Comparison of ENCODE assay signal across 23 cellular contexts in the genomic region with DNA sequence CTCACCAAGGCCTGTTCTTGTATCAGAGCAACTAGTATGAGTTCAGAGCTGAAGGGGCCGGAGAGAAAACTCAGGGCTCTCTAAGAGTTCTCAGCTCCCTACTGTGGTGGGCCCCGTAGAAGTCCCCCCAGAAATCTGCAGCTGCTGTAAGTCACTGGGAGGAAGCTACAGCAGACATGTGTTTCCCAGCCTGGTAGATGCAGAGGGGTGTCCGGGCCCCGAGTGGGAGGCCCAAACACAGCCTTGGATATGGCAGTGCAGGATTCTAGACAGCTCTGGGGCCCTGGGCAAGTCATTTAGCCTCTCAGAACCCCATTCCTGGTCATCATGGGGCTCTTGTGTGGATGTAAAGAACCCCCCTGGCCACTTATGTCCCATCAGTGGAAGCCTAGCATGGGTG.
"Had no signal": no experiment of that assay in that cellular context is flagged by ENCODE, and none has a peak within 500 bp of the region (broad histone marks: within the 10 kb centered on the region; RNA-seq: fewer than 3 reads in every experiment).

No MANE protein-coding gene starts in this region.

- H3K36me3 Mint-ChIP-seq: mesothelial cell of epicardium; naive B cell; natural killer cell; stimulated activated naive B cell treated with anti-CD40 and anti-IgM and Interleukin-4, amounts not matched to agents 10 μg/mL and 1 μg/mL and 100 μg/mL, for 72 hours; type B pancreatic cell had no signal

- H3K4me3 ChIP-seq: heart left ventricle, hepatocyte, left lung, lower lobe of right lung, ovary, right atrium auricular region, right lobe of liver, smooth muscle cell, tibial nerve had no signal

- DNase-seq: heart left ventricle; kidney glomerular epithelial cell; left cardiac atrium; lower lobe of right lung; mammary epithelial cell; mesenchymal stem cell; naive B cell; stimulated activated CD4-positive, alpha-beta T cell treated with anti-CD3 and anti-CD28 coated beads, Interleukin-1b, Interleukin-23, amount 100 ng/mL, for 48 hours; stimulated activated CD4-positive, alpha-beta T cell treated with anti-CD3 and anti-CD28 coated beads, Interleukin-2, amount 100 ng/mL, for 48 hours; stimulated activated CD4-positive, alpha-beta T cell treated with anti-CD3 and anti-CD28 coated beads, Interleukin-4, amount 100 ng/mL, for 4 hours; stimulated activated naive B cell treated with anti-CD40 and anti-IgM and Interleukin-4, amounts not matched to agents 10 μg/mL and 1 μg/mL and 100 μg/mL, for 72 hours; stimulated activated naive CD8-positive, alpha-beta T cell treated with anti-CD3 and anti-CD28 coated beads, Interleukin-15, Interleukin-2, amounts not matched to agents 100 U/mL and 50 U/mL, for 24 hours had no signal

- H3K9me3 ChIP-seq: heart left ventricle, left lung, lower lobe of right lung, ovary, right atrium auricular region, right lobe of liver, tibial nerve had no signal

- H3K27me3 ChIP-seq: heart left ventricle, hepatocyte, left lung, ovary, right atrium auricular region, right lobe of liver, tibial nerve had no signal

- H3K27ac ChIP-seq: heart left ventricle, hepatocyte, left lung, lower lobe of right lung, ovary, right atrium auricular region, right lobe of liver, tibial nerve had no signal

- H3K27ac Mint-ChIP-seq: mesothelial cell of epicardium; natural killer cell; progenitor cell of endocrine pancreas; stimulated activated naive B cell treated with anti-CD40 and anti-IgM and Interleukin-4, amounts not matched to agents 10 μg/mL and 1 μg/mL and 100 μg/mL, for 72 hours; type B pancreatic cell had no signal

- H3K9me3 Mint-ChIP-seq: mesothelial cell of epicardium; naive B cell; natural killer cell; stimulated activated naive B cell treated with anti-CD40 and anti-IgM and Interleukin-4, amounts not matched to agents 10 μg/mL and 1 μg/mL and 100 μg/mL, for 72 hours; type B pancreatic cell had no signal

- H3K36me3 ChIP-seq: heart left ventricle, left lung, lower lobe of right lung, ovary, right atrium auricular region, right lobe of liver, tibial nerve had no signal

- ATAC-seq: heart left ventricle; left cardiac atrium; left lung; lower lobe of right lung; natural killer cell; right lobe of liver; stimulated activated naive B cell treated with anti-CD40 and anti-IgM and Interleukin-4, amounts not matched to agents 10 μg/mL and 1 μg/mL and 100 μg/mL, for 72 hours; stimulated activated naive CD8-positive, alpha-beta T cell treated with anti-CD3 and anti-CD28 coated beads, Interleukin-15, Interleukin-2, amounts not matched to agents 100 U/mL and 50 U/mL, for 24 hours had no signal

- H3K4me3 Mint-ChIP-seq: mesothelial cell of epicardium; naive B cell; natural killer cell; stimulated activated naive B cell treated with anti-CD40 and anti-IgM and Interleukin-4, amounts not matched to agents 10 μg/mL and 1 μg/mL and 100 μg/mL, for 72 hours; type B pancreatic cell had no signal

- H3K4me1 Mint-ChIP-seq: mesothelial cell of epicardium, naive B cell had no signal

- H3K27me3 Mint-ChIP-seq: progenitor cell of endocrine pancreas, type B pancreatic cell had no signal

- H3K4me1 ChIP-seq: heart left ventricle, left lung, lower lobe of right lung, right atrium auricular region, right lobe of liver, tibial nerve had no signal
